ENCODE assay signal across 3 cellular contexts in the genomic region with DNA sequence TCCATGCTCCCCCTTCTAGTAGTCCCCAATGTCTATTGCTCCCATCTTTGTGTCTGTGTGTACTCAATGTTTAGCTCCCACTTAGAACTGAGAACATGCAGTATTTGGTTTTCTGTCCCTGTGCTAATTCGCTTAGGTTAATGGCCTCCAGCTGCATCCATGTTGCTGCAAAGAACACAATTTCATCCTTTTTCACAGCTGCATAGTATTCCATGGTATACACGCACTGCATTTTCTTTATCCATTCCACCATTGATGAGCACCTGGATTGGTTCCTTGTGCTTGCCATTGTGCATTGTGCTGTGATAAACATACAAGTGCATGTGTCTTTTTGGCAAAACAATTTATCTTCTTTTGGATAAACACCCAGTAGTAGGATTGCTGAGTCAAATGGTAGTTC.
TF ChIP-seq lines count a peak whose summit lies in the region.

No MANE protein-coding gene starts in this region.

TF ChIP-seq in HEK293, 187 proteins besides CTCF, POLR2A, EP300 and RAD21 (continued from another document):
- peak; percentile 65 for TF ChIP-seq ZNF146 (tag by site-specific recombination; IDR thresholded peaks at IDR 0.05)

TF ChIP-seq in WTC11, 78 proteins besides CTCF, POLR2A, EP300 and RAD21 (continued from another document):
- TF ChIP-seq MAX (CRISPR knock-in tag; IDR thresholded peaks at IDR 0.05), result no peak

TF ChIP-seq in K562, 482 proteins besides CTCF, POLR2A, EP300 and RAD21 (continued from another document):
- no peak for TF ChIP-seq ZBTB2 (IDR thresholded peaks at IDR 0.05)
- no peak for TF ChIP-seq BCL6 (CRISPR knock-in tag; IDR thresholded peaks at IDR 0.05)
- TF ChIP-seq, protein P1, sequence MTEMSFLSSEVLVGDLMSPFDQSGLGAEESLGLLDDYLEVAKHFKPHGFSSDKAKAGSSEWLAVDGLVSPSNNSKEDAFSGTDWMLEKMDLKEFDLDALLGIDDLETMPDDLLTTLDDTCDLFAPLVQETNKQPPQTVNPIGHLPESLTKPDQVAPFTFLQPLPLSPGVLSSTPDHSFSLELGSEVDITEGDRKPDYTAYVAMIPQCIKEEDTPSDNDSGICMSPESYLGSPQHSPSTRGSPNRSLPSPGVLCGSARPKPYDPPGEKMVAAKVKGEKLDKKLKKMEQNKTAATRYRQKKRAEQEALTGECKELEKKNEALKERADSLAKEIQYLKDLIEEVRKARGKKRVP (CRISPR knock-in tag; IDR thresholded peaks at IDR 0.05), result no peak
- no peak for TF ChIP-seq DMBX1 (CRISPR knock-in tag; IDR thresholded peaks at IDR 0.05; ENCODE audit: borderline replicate concordance)
- TF ChIP-seq ZBTB33 (CRISPR knock-in tag; IDR thresholded peaks at IDR 0.05), result no peak
- TF ChIP-seq ZNF184 (CRISPR knock-in tag; IDR thresholded peaks at IDR 0.05), result no peak
- TF ChIP-seq POLR2AphosphoS5 (IDR thresholded peaks at IDR 0.05; ENCODE audit: control insufficient read depth, insufficient read depth, low read depth, low read length), result no peak
- TF ChIP-seq ZNF146 (CRISPR knock-in tag; IDR thresholded peaks at IDR 0.05; ENCODE audit: unreplicated experiment), result peak; percentile 85
- TF ChIP-seq ZSCAN32 (CRISPR knock-in tag; IDR thresholded peaks at IDR 0.05), result no peak
